ENCODE assay signal across 11 cellular contexts in the genomic region with DNA sequence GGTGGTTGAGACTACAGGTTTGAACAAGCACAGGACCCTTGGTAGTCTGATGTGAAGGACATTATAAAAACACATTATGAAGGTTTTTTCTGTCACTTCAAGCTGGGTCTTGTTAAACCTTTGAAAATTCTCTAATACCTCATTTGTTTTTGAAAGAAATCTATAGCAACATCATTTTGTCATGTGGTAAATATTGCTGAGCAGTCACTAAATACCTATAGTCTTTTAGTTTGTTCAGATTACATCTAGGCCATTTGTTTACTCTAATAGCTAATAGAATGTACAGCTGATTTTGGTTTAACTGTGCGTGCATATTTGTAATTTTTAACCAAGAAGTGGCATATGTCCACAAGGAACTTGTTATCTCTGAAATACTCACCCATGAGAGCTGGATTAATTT. TPM values are rescaled to one million over a fixed set of nuclear protein-coding genes. Genes with fewer than 3 reads are reported as not detected.
DNase-seq lines count a peak whose midpoint lies in the region; ATAC-seq and TF ChIP-seq lines count a peak whose summit lies in the region.
"Had no signal": no experiment of that assay in that cellular context is flagged by ENCODE, and none has a peak within 500 bp of the region (broad histone marks: within the 10 kb centered on the region; RNA-seq: fewer than 3 reads in every experiment).

No MANE protein-coding gene starts in this region.

- H3K4me1 ChIP-seq in hepatocyte (ENCODE audit: insufficient read depth) = peaks cover 28% of the 10 kb centered on the region

- H3K27ac ChIP-seq in hepatocyte (peak overlapping the region; percentile 7), WERI-Rb-1 (no peak overlapping the region)

- WGBS in hepatocyte (ENCODE audit: low lambda C conversion rate, missing lambda C conversion rate) = 42% methylated on average over 1 of the region's 1 CpG

- H3K4me2 ChIP-seq in hepatocyte = peak overlapping the region; percentile 88

- peak overlapping the region; percentile 4 for H3K4me3 Mint-ChIP-seq in activated CD4-positive, alpha-beta T cell treated with anti-CD3 and anti-CD28 coated beads, Interleukin-2, amount 10 ng/mL, durations not matched to agents 24 days and 14 days
- H3K4me3 Mint-ChIP-seq in activated B cell treated with CpG ODN at 0.5 μM for 24 hours = peak overlapping the region; percentile 58
- peak overlapping the region; percentile 28 for H3K4me3 Mint-ChIP-seq in stimulated activated memory B cell treated with anti-CD40 and anti-IgM and Interleukin-4, amounts not matched to agents 10 μg/mL and 1 μg/mL and 100 μg/mL, for 72 hours

- H3K9me3 Mint-ChIP-seq in activated CD4-positive, alpha-beta T cell treated with anti-CD3 and anti-CD28 coated beads, Interleukin-2, amount 10 ng/mL, durations not matched to agents 24 days and 14 days = no peaks in the 10 kb centered on the region
- H3K9me3 Mint-ChIP-seq in activated B cell treated with CpG ODN at 0.5 μM for 24 hours = no peaks in the 10 kb centered on the region
- no peaks in the 10 kb centered on the region for H3K9me3 Mint-ChIP-seq in stimulated activated memory B cell treated with anti-CD40 and anti-IgM and Interleukin-4, amounts not matched to agents 10 μg/mL and 1 μg/mL and 100 μg/mL, for 72 hours

- no peak overlapping the region for H2AFZ ChIP-seq in hepatocyte

- TF ChIP-seq CTCF in activated B cell treated with CpG ODN at 0.5 μM for 24 hours (IDR thresholded peaks at IDR 0.05) = no peak
- no peak for TF ChIP-seq CTCF in hepatocyte (IDR thresholded peaks at IDR 0.05; ENCODE audit: poor library complexity)
- no peak for TF ChIP-seq CTCF in WERI-Rb-1 (IDR thresholded peaks at IDR 0.05; ENCODE audit: low read depth, low read length)
- TF ChIP-seq CTCF in foreskin fibroblast (IDR thresholded peaks at IDR 0.05; ENCODE audit: low read depth, low read length) = no peak

- no peak for ATAC-seq in activated B cell treated with CpG ODN at 0.5 μM for 24 hours (ENCODE audit: low read depth)
- no peak for ATAC-seq in stimulated activated memory B cell treated with anti-CD40 and anti-IgM and Interleukin-4, amounts not matched to agents 10 μg/mL and 1 μg/mL and 100 μg/mL, for 72 hours

- POLR2A ChIA-PET in activated B cell treated with CpG ODN at 0.5 μM for 24 hours (lab: Charles Lee) = no interaction called here

- H3K9me3 ChIP-seq in hepatocyte (ENCODE audit: low read depth) (no peaks in the 10 kb centered on the region), WERI-Rb-1 (ENCODE audit: severe bottlenecking) (no peaks in the 10 kb centered on the region), MG63 (no peaks in the 10 kb centered on the region)

- CTCF ChIA-PET in activated B cell treated with CpG ODN at 0.5 μM for 24 hours (lab: Charles Lee) = interaction anchor here (2.0 to 5.4 kb wide), 2 partner anchors 13 to 80 kb away, joined by 7 to 22 read pairs; no protein-coding TSS in a partner anchor

- H3K27me3 ChIP-seq in hepatocyte (no peaks in the 10 kb centered on the region), WERI-Rb-1 (ENCODE audit: insufficient read depth, low read depth, severe bottlenecking) (no peaks in the 10 kb centered on the region), MG63 (no peaks in the 10 kb centered on the region)

- peaks cover 62% of the 10 kb centered on the region for H4K20me1 ChIP-seq in hepatocyte (ENCODE audit: insufficient read depth, poor library complexity, severe bottlenecking)

- H3K79me2 ChIP-seq in hepatocyte = peaks cover 68% of the 10 kb centered on the region

- no peak overlapping the region for H3K27ac Mint-ChIP-seq in activated CD4-positive, alpha-beta T cell treated with anti-CD3 and anti-CD28 coated beads, Interleukin-2, amount 10 ng/mL, durations not matched to agents 24 days and 14 days
- peak overlapping the region; percentile 6 for H3K27ac Mint-ChIP-seq in activated B cell treated with CpG ODN at 0.5 μM for 24 hours
- peak overlapping the region; percentile 28 for H3K27ac Mint-ChIP-seq in stimulated activated memory B cell treated with anti-CD40 and anti-IgM and Interleukin-4, amounts not matched to agents 10 μg/mL and 1 μg/mL and 100 μg/mL, for 72 hours

- no peaks in the 10 kb centered on the region for H3K36me3 ChIP-seq in hepatocyte (replicated peaks; ENCODE audit: insufficient read depth, low read depth)
- peaks cover 10% of the 10 kb centered on the region for H3K36me3 ChIP-seq in WERI-Rb-1
- H3K36me3 ChIP-seq in MG63 = no peaks in the 10 kb centered on the region

- intact Hi-C loops in activated CD4-positive, alpha-beta T cell treated with anti-CD3 and anti-CD28 coated beads, Interleukin-2, amount 10 ng/mL, durations not matched to agents 24 days and 14 days (cut with micrococcal nuclease) = loop anchor here (2.0 to 5.0 kb wide), 2 partner anchors 15 to 35 kb away; no protein-coding TSS in a partner anchor
- intact Hi-C loops in activated B cell treated with CpG ODN at 0.5 μM for 24 hours (cut with micrococcal nuclease) = loop anchor here (5.0 kb wide), 1 partner anchor 35 kb away; no protein-coding TSS in a partner anchor

- peaks cover 8% of the 10 kb centered on the region for H3K36me3 Mint-ChIP-seq in activated CD4-positive, alpha-beta T cell treated with anti-CD3 and anti-CD28 coated beads, Interleukin-2, amount 10 ng/mL, durations not matched to agents 24 days and 14 days (ENCODE audit: low read depth)
- peaks cover 11% of the 10 kb centered on the region for H3K36me3 Mint-ChIP-seq in activated B cell treated with CpG ODN at 0.5 μM for 24 hours (ENCODE audit: low read depth)
- peaks cover 5% of the 10 kb centered on the region for H3K36me3 Mint-ChIP-seq in stimulated activated memory B cell treated with anti-CD40 and anti-IgM and Interleukin-4, amounts not matched to agents 10 μg/mL and 1 μg/mL and 100 μg/mL, for 72 hours

- peaks cover 50% of the 10 kb centered on the region for H3K4me1 Mint-ChIP-seq in activated CD4-positive, alpha-beta T cell treated with anti-CD3 and anti-CD28 coated beads, Interleukin-2, amount 10 ng/mL, durations not matched to agents 24 days and 14 days
- H3K4me1 Mint-ChIP-seq in activated B cell treated with CpG ODN at 0.5 μM for 24 hours = peaks cover 66% of the 10 kb centered on the region
- peaks cover 69% of the 10 kb centered on the region for H3K4me1 Mint-ChIP-seq in stimulated activated memory B cell treated with anti-CD40 and anti-IgM and Interleukin-4, amounts not matched to agents 10 μg/mL and 1 μg/mL and 100 μg/mL, for 72 hours

- DNase-seq in activated CD4-positive, alpha-beta T cell treated with anti-CD3 and anti-CD28 coated beads, Interleukin-2, amount 10 ng/mL, durations not matched to agents 24 days and 14 days = no peak
- no peak for DNase-seq in activated CD4-positive, alpha-beta T cell treated with anti-CD3 and anti-CD28 coated beads for 48 hours
- DNase-seq in activated B cell treated with CpG ODN at 0.5 μM for 24 hours (no peak), hepatocyte (ENCODE audit: low spot score) (no peak), WERI-Rb-1 (no peak), foreskin fibroblast (no peak), MG63 (no peak)
- DNase-seq: activated CD4-positive, CD25-positive, alpha-beta regulatory T cell; H7; stimulated activated CD4-positive, alpha-beta T cell treated with anti-CD3 and anti-CD28 coated beads, Interleukin-4, amount 100 ng/mL, for 24 hours had no signal

- H3K27me3 Mint-ChIP-seq in activated CD4-positive, alpha-beta T cell treated with anti-CD3 and anti-CD28 coated beads, Interleukin-2, amount 10 ng/mL, durations not matched to agents 24 days and 14 days = no peaks in the 10 kb centered on the region
- peaks cover 2% of the 10 kb centered on the region for H3K27me3 Mint-ChIP-seq in activated B cell treated with CpG ODN at 0.5 μM for 24 hours
- H3K27me3 Mint-ChIP-seq in stimulated activated memory B cell treated with anti-CD40 and anti-IgM and Interleukin-4, amounts not matched to agents 10 μg/mL and 1 μg/mL and 100 μg/mL, for 72 hours = no peaks in the 10 kb centered on the region

- no peaks in the 10 kb centered on the region for H3K9me2 ChIP-seq in hepatocyte (replicated peaks; ENCODE audit: insufficient read depth)

- no peak overlapping the region for H3K4me3 ChIP-seq in hepatocyte
- no peak overlapping the region for H3K4me3 ChIP-seq in WERI-Rb-1 (ENCODE audit: low read depth, low read length)
- peak overlapping the region in 1 of 2 donors; percentile 91 for H3K4me3 ChIP-seq in foreskin fibroblast (ENCODE audit: low read depth in 1 of 2, low read length in 2 of 2)
- no peak overlapping the region for H3K4me3 ChIP-seq in MG63

RNA-seq across cellular contexts. Expression of a gene that starts 2.9 kb away (rescaled TPM):
- total RNA-seq in activated CD4-positive, alpha-beta T cell treated with anti-CD3 and anti-CD28 coated beads, Interleukin-2, amount 10 ng/mL, durations not matched to agents 24 days and 14 days = 42.9 and 43.9 TPM in 2 replicates
- 40.1 and 47.5 TPM in 2 replicates for total RNA-seq in activated B cell treated with CpG ODN at 0.5 μM for 24 hours
- total RNA-seq in hepatocyte = 36.4 and 41.7 TPM in 2 replicates
- polyA plus RNA-seq in hepatocyte = 16.2 and 24.2 TPM in 2 replicates
- 16.0 and 32.5 TPM in 2 replicates for total RNA-seq in MG63 (2014; rRNA removed; shearing (Covaris generic); ENCODE audit: low replicate concordance)

Comparison
In these comparisons a context has a peak if more than half of its experiments do, and no peak if none do; other contexts are left out.
1. H3K4me3 Mint-ChIP-seq: peak in every context shown above with its lines; median percentile 58 in activated B cell treated with CpG ODN at 0.5 μM for 24 hours; 28 in stimulated activated memory B cell treated with anti-CD40 and anti-IgM and Interleukin-4, amounts not matched to agents 10 μg/mL and 1 μg/mL and 100 μg/mL, for 72 hours; 4 in activated CD4-positive, alpha-beta T cell treated with anti-CD3 and anti-CD28 coated beads, Interleukin-2, amount 10 ng/mL, durations not matched to agents 24 days and 14 days.